Comparison of ENCODE assay signal across 18 cellular contexts in genomic region chr1:9404117-9404516, GRCh38.
"Had no signal": no experiment of that assay in that cellular context is flagged by ENCODE, and none has a peak within 500 bp of the region (broad histone marks: within the 10 kb centered on the region; RNA-seq: fewer than 3 reads in every experiment).

No MANE protein-coding gene starts in this region.

- H3K4me3 Mint-ChIP-seq: activated CD4-positive, alpha-beta memory T cell treated with anti-CD3 and anti-CD28 coated beads for 36 hours; activated T-helper 1 cell treated with anti-CD3 and anti-CD28 coated beads, Interleukin-12 subunit alpha, Interleukin-12 subunit beta, Interleukin-2, Interleukin-4 antibody, amounts not matched to agents 30 ng/mL and 10 ng/mL and 1 ng/mL, durations not matched to agents 14 hours and 24 hours and 36 hours; nephron progenitor cell; T-helper 17 cell had no signal

- H3K27ac Mint-ChIP-seq: activated CD4-positive, alpha-beta memory T cell treated with anti-CD3 and anti-CD28 coated beads for 36 hours; activated naive CD4-positive, alpha-beta T cell treated with anti-CD3 and anti-CD28 coated beads, Interleukin-2, amount 50 U/mL, for 72 hours; activated T-helper 1 cell treated with anti-CD3 and anti-CD28 coated beads, Interleukin-12 subunit alpha, Interleukin-12 subunit beta, Interleukin-2, Interleukin-4 antibody, amounts not matched to agents 30 ng/mL and 10 ng/mL and 1 ng/mL, durations not matched to agents 14 hours and 24 hours and 36 hours; nephron progenitor cell; T-helper 17 cell had no signal

- H3K27ac ChIP-seq: esophagus squamous epithelium, gastrocnemius medialis, sigmoid colon had no signal

- H3K9me3 ChIP-seq: esophagus squamous epithelium, gastrocnemius medialis, sigmoid colon had no signal

- H3K4me3 ChIP-seq: esophagus squamous epithelium, gastrocnemius medialis, sigmoid colon, smooth muscle cell had no signal

- H3K9me3 Mint-ChIP-seq: activated CD4-positive, alpha-beta memory T cell treated with anti-CD3 and anti-CD28 coated beads for 36 hours; activated naive CD4-positive, alpha-beta T cell treated with anti-CD3 and anti-CD28 coated beads, Interleukin-2, amount 50 U/mL, for 72 hours; activated T-helper 1 cell treated with anti-CD3 and anti-CD28 coated beads, Interleukin-12 subunit alpha, Interleukin-12 subunit beta, Interleukin-2, Interleukin-4 antibody, amounts not matched to agents 30 ng/mL and 10 ng/mL and 1 ng/mL, durations not matched to agents 14 hours and 24 hours and 36 hours; nephron progenitor cell had no signal

- ATAC-seq: activated naive CD4-positive, alpha-beta T cell treated with anti-CD3 and anti-CD28 coated beads, Interleukin-2, amount 50 U/mL, for 72 hours; gastrocnemius medialis; left cardiac atrium; T-helper 17 cell had no signal

- H3K27me3 Mint-ChIP-seq: activated CD4-positive, alpha-beta memory T cell treated with anti-CD3 and anti-CD28 coated beads for 36 hours; T-helper 17 cell had no signal

- H3K36me3 ChIP-seq: esophagus squamous epithelium, gastrocnemius medialis, sigmoid colon had no signal

- DNase-seq: activated CD4-positive, alpha-beta memory T cell treated with anti-CD3 and anti-CD28 coated beads for 36 hours; activated CD4-positive, alpha-beta T cell treated with anti-CD3 and anti-CD28 coated beads for 48 hours; activated gamma-delta T cell; aorta; central memory CD4-positive, alpha-beta T cell; esophagus squamous epithelium; gastrocnemius medialis; left cardiac atrium; nephron progenitor cell; occipital lobe; sigmoid colon; stimulated activated CD4-positive, alpha-beta T cell treated with anti-CD3 and anti-CD28 coated beads, Interleukin-15, amount 100 ng/mL, for 24 hours; stimulated activated naive CD4-positive, alpha-beta T cell; SW 1271; T-helper 17 cell had no signal

- H3K27me3 ChIP-seq: esophagus squamous epithelium, gastrocnemius medialis, sigmoid colon had no signal

- H3K36me3 Mint-ChIP-seq: activated CD4-positive, alpha-beta memory T cell treated with anti-CD3 and anti-CD28 coated beads for 36 hours; activated naive CD4-positive, alpha-beta T cell treated with anti-CD3 and anti-CD28 coated beads, Interleukin-2, amount 50 U/mL, for 72 hours had no signal

- H3K4me2 ChIP-seq: smooth muscle cell had no signal
